Comparison of ENCODE assay signal across 22 cellular contexts in the genomic region with DNA sequence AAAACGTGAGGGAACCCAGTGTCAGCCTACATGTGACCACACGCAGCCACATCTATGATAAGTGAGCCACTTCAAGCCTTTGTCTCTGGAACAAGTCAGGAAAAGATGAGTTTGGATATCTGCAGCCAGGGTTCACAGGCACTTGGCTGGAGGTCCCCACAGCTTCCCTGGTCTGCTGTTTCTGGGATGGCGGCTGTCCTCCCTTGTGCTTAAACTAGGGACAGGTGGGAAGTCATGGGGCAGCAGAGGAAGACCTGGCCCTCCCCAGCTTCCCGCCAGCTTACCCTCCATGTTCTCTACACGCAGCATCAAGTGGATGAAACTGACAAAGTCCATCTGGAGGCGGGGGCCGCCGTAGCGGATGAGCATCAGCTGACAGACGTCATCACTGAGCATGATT. TPM values are rescaled to one million over a fixed set of nuclear protein-coding genes. Genes with fewer than 3 reads are reported as not detected.
"Had no signal": no experiment of that assay in that cellular context is flagged by ENCODE, and none has a peak within 500 bp of the region (broad histone marks: within the 10 kb centered on the region; RNA-seq: fewer than 3 reads in every experiment).

No MANE protein-coding gene starts in this region.

- H3K4me1 Mint-ChIP-seq: endodermal cell, immature natural killer cell, mesothelial cell of epicardium had no signal

- H3K27me3 Mint-ChIP-seq: dendritic cell treated with granulocyte-macrophage colony-stimulating factor and Interleukin-4, amounts not matched to agents 40 ng/mL and 50 ng/mL, for 4 days; effector memory CD8-positive, alpha-beta T cell; naive B cell had no signal

- H3K36me3 Mint-ChIP-seq: immature natural killer cell, mesothelial cell of epicardium had no signal

- H3K4me3 Mint-ChIP-seq: dendritic cell treated with granulocyte-macrophage colony-stimulating factor and Interleukin-4, amounts not matched to agents 40 ng/mL and 50 ng/mL, for 4 days; effector memory CD8-positive, alpha-beta T cell; endodermal cell; immature natural killer cell; mesothelial cell of epicardium; naive B cell had no signal

- H3K27ac Mint-ChIP-seq: dendritic cell treated with granulocyte-macrophage colony-stimulating factor and Interleukin-4, amounts not matched to agents 40 ng/mL and 50 ng/mL, for 4 days; effector memory CD8-positive, alpha-beta T cell; endodermal cell; immature natural killer cell; mesothelial cell of epicardium; naive B cell had no signal

- H3K9me3 Mint-ChIP-seq: dendritic cell treated with granulocyte-macrophage colony-stimulating factor and Interleukin-4, amounts not matched to agents 40 ng/mL and 50 ng/mL, for 4 days; effector memory CD8-positive, alpha-beta T cell; endodermal cell; immature natural killer cell; mesothelial cell of epicardium had no signal

- ATAC-seq: effector memory CD8-positive, alpha-beta T cell; foreskin keratinocyte; gastroesophageal sphincter; heart left ventricle; left cardiac atrium; left lung; left ventricle myocardium superior; lower lobe of right lung; mucosa of descending colon had no signal

- DNase-seq: colonic mucosa; cortex of kidney; effector CD8-positive, alpha-beta T cell; effector memory CD8-positive, alpha-beta T cell; endodermal cell; erythroblast; foreskin keratinocyte; heart left ventricle; hypothalamus; immature natural killer cell; left cardiac atrium; left lung; left ventricle myocardium superior; lower lobe of right lung; mesenchymal stem cell; mucosa of descending colon; naive B cell had no signal

RNA-seq across cellular contexts. Expression of gene GALNT14, which starts 38.5 kb away (rescaled TPM):
- total RNA-seq: lung microvascular endothelial cell, myocyte had no signal

RNA-seq across cellular contexts. Expression of gene CAPN14, which starts 40.6 kb away (rescaled TPM):
- total RNA-seq: myocyte had no signal
